ENCODE assay signal across 8 cellular contexts in the genomic region with DNA sequence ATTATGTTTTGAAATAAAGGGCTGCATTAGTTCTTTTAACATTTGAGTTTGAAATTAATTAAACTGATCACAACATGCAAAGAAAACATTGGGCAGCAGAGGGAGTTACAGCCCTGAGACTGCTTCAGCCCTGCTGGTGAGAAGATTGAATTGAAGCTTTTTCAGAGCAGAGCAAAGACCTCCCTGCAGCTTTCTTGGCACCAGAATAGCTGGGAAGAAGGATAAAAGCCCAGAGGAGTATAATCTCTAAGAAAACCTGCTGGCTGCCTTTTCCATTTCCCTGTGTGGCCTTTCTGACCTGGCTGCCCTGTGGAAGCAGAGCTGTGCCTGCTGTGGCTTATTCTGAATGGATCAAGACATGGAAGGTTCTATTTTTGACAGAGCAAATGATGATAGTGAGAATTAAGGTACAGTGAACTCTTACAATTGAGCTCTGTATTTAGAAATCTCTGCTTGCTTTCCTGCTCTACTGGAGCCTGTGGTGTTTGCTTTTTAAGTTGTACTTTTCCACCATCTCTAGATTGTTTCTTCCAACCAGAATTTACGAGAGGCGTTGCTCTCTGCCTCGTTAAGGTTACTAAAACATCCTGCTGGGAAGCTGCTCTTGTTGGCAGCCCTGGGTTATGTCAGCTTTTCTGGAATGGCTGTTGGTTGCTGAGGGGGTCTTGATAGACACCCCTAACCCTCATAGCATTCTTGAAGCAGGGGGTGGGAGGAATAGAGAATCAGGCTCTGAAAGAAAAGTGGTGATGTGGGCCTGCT. TPM values are rescaled to one million over a fixed set of nuclear protein-coding genes. Genes with fewer than 3 reads are reported as not detected.
DNase-seq lines count a peak whose midpoint lies in the region; ATAC-seq and TF ChIP-seq lines count a peak whose summit lies in the region.

No MANE protein-coding gene starts in this region.

- peak overlapping the region; percentile 28 for H3K27ac Mint-ChIP-seq in activated naive CD8-positive, alpha-beta T cell treated with anti-CD3 and anti-CD28 coated beads for 36 hours
- no peak overlapping the region for H3K27ac Mint-ChIP-seq in activated naive CD8-positive, alpha-beta T cell treated with anti-CD3 and anti-CD28 coated beads, Interleukin-2, amount 50 U/mL, for 24 hours

- TF ChIP-seq CTCF in epithelial cell of proximal tubule (conservative IDR thresholded peaks at IDR 0.05; ENCODE audit: low read depth, low read length), result peak; percentile 98

- H3K36me3 Mint-ChIP-seq in activated naive CD8-positive, alpha-beta T cell treated with anti-CD3 and anti-CD28 coated beads for 36 hours, result peaks cover 19% of the 10 kb centered on the region
- H3K36me3 Mint-ChIP-seq in activated naive CD8-positive, alpha-beta T cell treated with anti-CD3 and anti-CD28 coated beads, Interleukin-2, amount 50 U/mL, for 24 hours (ENCODE audit: low read depth), result peaks cover 46% of the 10 kb centered on the region

- peaks cover 8% of the 10 kb centered on the region for H3K4me1 Mint-ChIP-seq in activated naive CD8-positive, alpha-beta T cell treated with anti-CD3 and anti-CD28 coated beads for 36 hours
- H3K4me1 Mint-ChIP-seq in activated naive CD8-positive, alpha-beta T cell treated with anti-CD3 and anti-CD28 coated beads, Interleukin-2, amount 50 U/mL, for 24 hours, result peaks cover 2% of the 10 kb centered on the region

- no peaks in the 10 kb centered on the region for H3K9me3 Mint-ChIP-seq in activated naive CD8-positive, alpha-beta T cell treated with anti-CD3 and anti-CD28 coated beads for 36 hours
- no peaks in the 10 kb centered on the region for H3K9me3 Mint-ChIP-seq in activated naive CD8-positive, alpha-beta T cell treated with anti-CD3 and anti-CD28 coated beads, Interleukin-2, amount 50 U/mL, for 24 hours

- DNase-seq in activated naive CD8-positive, alpha-beta T cell treated with anti-CD3 and anti-CD28 coated beads for 36 hours, result peak; percentile 14
- DNase-seq in activated naive CD8-positive, alpha-beta T cell treated with anti-CD3 and anti-CD28 coated beads, Interleukin-2, amount 50 U/mL, for 24 hours, result no peak
- DNase-seq in NAMALWA (ENCODE audit: low spot score) (peak; percentile 78), SKM-1 (lab: John Stamatoyannopoulos, UW; ENCODE audit: unreplicated experiment) (peak; percentile 63), epithelial cell of proximal tubule (ENCODE audit: low read depth) (no peak), middle frontal gyrus (ENCODE audit: extremely low spot score, low spot score) (peak; percentile 65)
- DNase-seq in activated effector memory CD4-positive, alpha-beta T cell treated with anti-CD3 and anti-CD28 coated beads, Interleukin-2, amount 50 U/mL, for 16 hours, result no peak

- no peak overlapping the region for H3K4me3 ChIP-seq in epithelial cell of proximal tubule (ENCODE audit: low read depth, low read length)

- ATAC-seq in activated naive CD8-positive, alpha-beta T cell treated with anti-CD3 and anti-CD28 coated beads, Interleukin-2, amount 50 U/mL, for 24 hours, result no peak
- no peak for ATAC-seq in HG03196 (IDR thresholded peaks at IDR 0.05; ENCODE audit: unreplicated experiment)

- H3K4me3 Mint-ChIP-seq in activated naive CD8-positive, alpha-beta T cell treated with anti-CD3 and anti-CD28 coated beads for 36 hours, result no peak overlapping the region
- no peak overlapping the region for H3K4me3 Mint-ChIP-seq in activated naive CD8-positive, alpha-beta T cell treated with anti-CD3 and anti-CD28 coated beads, Interleukin-2, amount 50 U/mL, for 24 hours

- H3K27me3 Mint-ChIP-seq in activated naive CD8-positive, alpha-beta T cell treated with anti-CD3 and anti-CD28 coated beads for 36 hours, result no peaks in the 10 kb centered on the region
- H3K27me3 Mint-ChIP-seq in activated naive CD8-positive, alpha-beta T cell treated with anti-CD3 and anti-CD28 coated beads, Interleukin-2, amount 50 U/mL, for 24 hours, result no peaks in the 10 kb centered on the region

RNA-seq across cellular contexts. Expression of a gene that starts 9.9 kb away (rescaled TPM):
- 100 to 1,000 TPM; 396 to 457 TPM for total RNA-seq in activated naive CD8-positive, alpha-beta T cell treated with anti-CD3 and anti-CD28 coated beads for 36 hours
- total RNA-seq in epithelial cell of proximal tubule, result 159 and 167 TPM in 2 replicates

Comparison
In these comparisons a context has a peak if more than half of its experiments do, and no peak if none do; other contexts are left out.
1. DNase-seq: peak in activated naive CD8-positive, alpha-beta T cell treated with anti-CD3 and anti-CD28 coated beads for 36 hours (single experiment), NAMALWA (single experiment), SKM-1 (single experiment) and middle frontal gyrus (single experiment); none in activated naive CD8-positive, alpha-beta T cell treated with anti-CD3 and anti-CD28 coated beads, Interleukin-2, amount 50 U/mL, for 24 hours (single experiment), epithelial cell of proximal tubule (single experiment) and activated effector memory CD4-positive, alpha-beta T cell treated with anti-CD3 and anti-CD28 coated beads, Interleukin-2, amount 50 U/mL, for 16 hours (single experiment).